In genomic region chr11:62705401-62705800, GRCh38 we compare ENCODE assay signal across 2 cellular contexts.
TF ChIP-seq lines count a peak whose summit lies in the region.

No MANE protein-coding gene starts in this region.

TF ChIP-seq in A549, 52 proteins besides CTCF, POLR2A, EP300 and RAD21:
- TF ChIP-seq PHF8 (IDR thresholded peaks at IDR 0.05; ENCODE audit: borderline replicate concordance, low read depth) = no peak
- no peak for TF ChIP-seq ZC3H11A (IDR thresholded peaks at IDR 0.05)
- TF ChIP-seq NFE2L2 (conservative IDR thresholded peaks at IDR 0.05; ENCODE audit: low read length) = no peak
- TF ChIP-seq ATOH8 (CRISPR knock-in tag; IDR thresholded peaks at IDR 0.05; ENCODE audit: low read depth) = no peak

TF ChIP-seq in HCT116, 20 proteins besides CTCF, POLR2A, EP300 and RAD21:
- no peak for TF ChIP-seq SRF (IDR thresholded peaks at IDR 0.05; ENCODE audit: low read depth)
- TF ChIP-seq JUND (IDR thresholded peaks at IDR 0.05) = no peak
- TF ChIP-seq TCF7L2 (IDR thresholded peaks at IDR 0.05; ENCODE audit: borderline replicate concordance, extremely low read depth, insufficient read depth, insufficient read length) = no peak
- no peak for TF ChIP-seq ZBTB33 (IDR thresholded peaks at IDR 0.05; ENCODE audit: extremely low read depth, insufficient replicate concordance, low read length)
- no peak for TF ChIP-seq ELF1 (IDR thresholded peaks at IDR 0.05; ENCODE audit: borderline replicate concordance, low read depth)
- no peak for TF ChIP-seq EZH2 (IDR thresholded peaks at IDR 0.05)
- TF ChIP-seq REST (IDR thresholded peaks at IDR 0.05; ENCODE audit: low read depth) = no peak
- TF ChIP-seq CEBPB (IDR thresholded peaks at IDR 0.05; ENCODE audit: low read depth) = no peak
- TF ChIP-seq FOSL1 (IDR thresholded peaks at IDR 0.05; ENCODE audit: low read depth) = no peak
- no peak for TF ChIP-seq EZH2phosphoT487 (IDR thresholded peaks at IDR 0.05; ENCODE audit: borderline replicate concordance)
